ENCODE assay signal across 17 cellular contexts in genomic region chr2:65281626-65282351, GRCh38. TPM values are rescaled to one million over a fixed set of nuclear protein-coding genes. Genes with fewer than 3 reads are reported as not detected.
A peak's percentile ranks its signal among the peaks of the same experiment; 100 is the strongest.
DNase-seq lines count a peak whose midpoint lies in the region; ATAC-seq, FAIRE-seq and TF ChIP-seq lines count a peak whose summit lies in the region.
"Had no signal": no experiment of that assay in that cellular context is flagged by ENCODE, and none has a peak within 500 bp of the region (broad histone marks: within the 10 kb centered on the region; RNA-seq: fewer than 3 reads in every experiment).

No MANE protein-coding gene starts in this region.

- H3K9me3 Mint-ChIP-seq in astrocyte (ENCODE audit: unreplicated experiment) (no peaks in the 10 kb centered on the region), natural killer cell (no peaks in the 10 kb centered on the region)
- H3K9me3 Mint-ChIP-seq: activated T-cell treated with anti-CD3 and anti-CD28 coated beads, Interleukin-2, amount 50 U/mL, for 72 hours had no signal

- no peak overlapping the region for H3K4me3 ChIP-seq in IMR-90 (ENCODE audit: insufficient read depth, low read depth, low read length)
- no peak overlapping the region for H3K4me3 ChIP-seq in astrocyte (ENCODE audit: insufficient read depth, low read depth, low read length)
- H3K4me3 ChIP-seq in right cardiac atrium (ENCODE audit: low read length), result no peak overlapping the region
- no peak overlapping the region for H3K4me3 ChIP-seq in trophoblast cell (ENCODE audit: low read depth, low read length)
- H3K4me3 ChIP-seq: BLaER1 treated with 17β-estradiol and CSF1 and Interleukin-3, amounts not matched to agents 10 nM and 100 nM had no signal

- peak overlapping the region in 1 of 2 experiments; percentile 27; a peak in 1 of 4 replicates for H4K8ac ChIP-seq in IMR-90 (ENCODE audit: low read depth in 2 of 2, low read length in 2 of 2)
- no peak overlapping the region for H4K8ac ChIP-seq in trophoblast cell (ENCODE audit: low read depth, low read length)

- H3K9me1 ChIP-seq in IMR-90 (ENCODE audit: insufficient read depth, low read length), result peaks cover 16% of the 10 kb centered on the region; the same call in 1 of the 2 replicates

- H4K12ac ChIP-seq in trophoblast cell (ENCODE audit: low read depth, low read length), result no peak overlapping the region

- H3K27me3 Mint-ChIP-seq in astrocyte (ENCODE audit: low read depth, unreplicated experiment) (no peaks in the 10 kb centered on the region), natural killer cell (ENCODE audit: low read depth in 2 of 2) (no peaks in the 10 kb centered on the region)

- no peak overlapping the region for H2BK5ac ChIP-seq in IMR-90 (ENCODE audit: low read depth, low read length, poor library complexity, severe bottlenecking)
- H2BK5ac ChIP-seq in trophoblast cell (ENCODE audit: low read depth, low read length, poor library complexity), result no peak overlapping the region

- ATAC-seq in IMR-90 (ENCODE audit: low read depth) (peak; percentile 19; the same call in 1 of the 2 replicates), right cardiac atrium (peak; percentile 60 to 68), natural killer cell (no peak), HG03280 (IDR thresholded peaks at IDR 0.05; ENCODE audit: unreplicated experiment) (no peak)
- ATAC-seq: activated T-cell treated with anti-CD3 and anti-CD28 coated beads, Interleukin-2, amount 50 U/mL, for 72 hours had no signal

- H3K36me3 Mint-ChIP-seq in astrocyte (ENCODE audit: low read depth, unreplicated experiment) (peaks cover 2% of the 10 kb centered on the region), natural killer cell (no peaks in the 10 kb centered on the region)

- H3K23ac ChIP-seq in IMR-90 (ENCODE audit: low read depth, low read length) (no peak overlapping the region), trophoblast cell (ENCODE audit: low read length) (no peak overlapping the region)

- no peak overlapping the region for H3K4me3 Mint-ChIP-seq in astrocyte (ENCODE audit: unreplicated experiment)
- H3K4me3 Mint-ChIP-seq in natural killer cell, result no peak overlapping the region
- H3K4me3 Mint-ChIP-seq: activated T-cell treated with anti-CD3 and anti-CD28 coated beads, Interleukin-2, amount 50 U/mL, for 72 hours had no signal

- peak overlapping the region; percentile 37; the same call in 1 of the 2 replicates for H4K5ac ChIP-seq in IMR-90 (ENCODE audit: low read depth, low read length)

- H2BK20ac ChIP-seq in IMR-90 (ENCODE audit: low read depth, low read length), result no peak overlapping the region

- H3K9me3 ChIP-seq in IMR-90 (ENCODE audit: control insufficient read depth, insufficient read depth, low read length) (no peaks in the 10 kb centered on the region), astrocyte (ENCODE audit: insufficient read depth, low read depth, low read length) (no peaks in the 10 kb centered on the region), right cardiac atrium (ENCODE audit: control insufficient read depth, low read length) (no peaks in the 10 kb centered on the region), trophoblast cell (ENCODE audit: insufficient read depth, low read depth, low read length) (no peaks in the 10 kb centered on the region)
- H3K9me3 ChIP-seq: BLaER1 treated with 17β-estradiol and CSF1 and Interleukin-3, amounts not matched to agents 10 nM and 100 nM had no signal

- CTCF ChIA-PET in IMR-90 (lab: Yijun Ruan, JAX), result no interaction called here

- in situ Hi-C loops in IMR-90 (cut with MboI; ENCODE audit: low sequenced_read_pairs), result no loop called here

- H2AK5ac ChIP-seq in IMR-90 (ENCODE audit: low read depth, low read length) (no peak overlapping the region), trophoblast cell (ENCODE audit: low read length) (no peak overlapping the region)

- dilution Hi-C loops in IMR-90 (cut with HindIII; ENCODE audit: low sequenced_read_pairs, unreplicated experiment), result no loop called here

- H3K36me3 ChIP-seq in IMR-90 (ENCODE audit: control insufficient read depth, insufficient read depth, low read length), result no peaks in the 10 kb centered on the region
- H3K36me3 ChIP-seq in astrocyte (ENCODE audit: insufficient read depth, low read length), result no peaks in the 10 kb centered on the region
- H3K36me3 ChIP-seq in trophoblast cell (ENCODE audit: control insufficient read depth in 1 of 2, insufficient read depth in 2 of 2, low read length in 2 of 2), result no peaks in the 10 kb centered on the region
- H3K36me3 ChIP-seq: BLaER1 treated with 17β-estradiol and CSF1 and Interleukin-3, amounts not matched to agents 10 nM and 100 nM had no signal

- intact Hi-C loops in IMR-90 (cut with micrococcal nuclease) (loop anchor here (5.0 kb wide), 1 partner anchor 86 kb away; no protein-coding TSS in a partner anchor), right cardiac atrium (cut with DNase I) (loop anchor here in 1 of 4 donors (10.0 kb wide), 1 partner anchor 153 kb away; the partner anchor contains the start of gene SPRED2), natural killer cell (cut with micrococcal nuclease) (no loop called here)

- H2BK15ac ChIP-seq in IMR-90 (ENCODE audit: low read depth, low read length), result no peak overlapping the region

- H3K4ac ChIP-seq in IMR-90 (ENCODE audit: low read depth, low read length), result no peak overlapping the region
- H3K4ac ChIP-seq in trophoblast cell (ENCODE audit: low read depth, low read length), result no peak overlapping the region

- H3K27ac ChIP-seq in IMR-90 (ENCODE audit: insufficient read depth, low read length) (no peak overlapping the region), astrocyte (ENCODE audit: low read depth, low read length) (no peak overlapping the region), right cardiac atrium (ENCODE audit: low read length) (no peak overlapping the region), trophoblast cell (ENCODE audit: low read depth, low read length) (no peak overlapping the region)
- H3K27ac ChIP-seq: BLaER1 treated with 17β-estradiol and CSF1 and Interleukin-3, amounts not matched to agents 10 nM and 100 nM had no signal

- H3K4me2 ChIP-seq in IMR-90 (ENCODE audit: low read depth, low read length), result peak overlapping the region; percentile 16; the same call in 1 of the 2 replicates
- no peak overlapping the region for H3K4me2 ChIP-seq in astrocyte (ENCODE audit: low read length)
- no peak overlapping the region for H3K4me2 ChIP-seq in trophoblast cell (ENCODE audit: low read length)

- WGBS in IMR-90 (ENCODE audit: extremely low coverage in 2 of 2, insufficient read length in 1 of 2), 2 experiments, result no CpG with 5 or more reads among the region's 4 CpGs
- 28% methylated on average over 4 of the region's 4 CpGs for WGBS in right cardiac atrium
- 100% methylated on average over 1 of the region's 4 CpGs for WGBS in trophoblast cell (ENCODE audit: extremely low coverage, insufficient coverage, insufficient read length)

- no peak for FAIRE-seq in astrocyte (lab: Jason Lieb, UNC)

- BruUV-seq in IMR-90 (replicated peaks; lab: Mats Ljungman, UMichigan), result no TSS peak

- H3K9ac ChIP-seq in IMR-90 (ENCODE audit: low read depth, low read length) (no peak overlapping the region), astrocyte (ENCODE audit: low read length) (no peak overlapping the region), trophoblast cell (ENCODE audit: low read length) (no peak overlapping the region)
- H3K9ac ChIP-seq: BLaER1 treated with 17β-estradiol and CSF1 and Interleukin-3, amounts not matched to agents 10 nM and 100 nM had no signal

- 0 out of 2 replicates have a peak, but pooled peaks cover 2% of the 10 kb centered on the region for H3K27me3 ChIP-seq in IMR-90 (ENCODE audit: control insufficient read depth, insufficient read depth, low read length)
- H3K27me3 ChIP-seq in astrocyte (ENCODE audit: insufficient read depth, low read length), result no peaks in the 10 kb centered on the region
- H3K27me3 ChIP-seq in right cardiac atrium (ENCODE audit: control insufficient read depth, insufficient read depth), result no peaks in the 10 kb centered on the region
- no peaks in the 10 kb centered on the region for H3K27me3 ChIP-seq in trophoblast cell (ENCODE audit: insufficient read depth, low read length)

- DNase-seq in IMR-90 (peak; percentile 33), astrocyte (ENCODE audit: low read depth) (no peak), right cardiac atrium (peak in 2 of 3 donors; percentile 29 to 74), trophoblast cell (peak; percentile 26 to 63), natural killer cell (no peak), NCI-H187 treated with DMSO at 0.1 percent for 48 hours (lab: John Stamatoyannopoulos, UW) (no peak), NCI-H748 (lab: John Stamatoyannopoulos, UW; ENCODE audit: unreplicated experiment) (no peak)
- DNase-seq: activated CD4-positive, alpha-beta T cell treated with anti-CD3 and anti-CD28 coated beads, Interleukin-2, amount 50 U/mL, for 1 hour; activated T-cell treated with anti-CD3 and anti-CD28 coated beads, Interleukin-2, amount 50 U/mL, for 72 hours; DMS79 treated with DMSO at 0.1 percent for 48 hours; NCI-H146; NCI-H524 treated with DMSO at 0.1 percent for 48 hours; posterior cingulate gyrus; stimulated activated CD4-positive, alpha-beta T cell treated with anti-CD3 and anti-CD28 coated beads, Interleukin-1b, Interleukin-23, amount 100 ng/mL, for 48 hours; T1000 had no signal

- H3K79me2 ChIP-seq in astrocyte (ENCODE audit: insufficient read depth, low read length) (no peaks in the 10 kb centered on the region), trophoblast cell (ENCODE audit: control insufficient read depth, insufficient read depth, low read length, poor library complexity) (no peaks in the 10 kb centered on the region)

- TF ChIP-seq CTCF in IMR-90 (conservative IDR thresholded peaks at IDR 0.05; ENCODE audit: low read depth, low read length) (no peak), astrocyte (IDR thresholded peaks at IDR 0.05; ENCODE audit: insufficient read depth, low read depth, low read length) (no peak), natural killer cell (IDR thresholded peaks at IDR 0.05) (no peak)

- peaks cover 7% of the 10 kb centered on the region for H3K4me1 ChIP-seq in IMR-90 (ENCODE audit: control insufficient read depth, insufficient read depth, low read length)
- peaks cover 20% of the 10 kb centered on the region for H3K4me1 ChIP-seq in astrocyte (ENCODE audit: insufficient read depth, low read length)
- H3K4me1 ChIP-seq in right cardiac atrium (ENCODE audit: control insufficient read depth, insufficient read depth, low read length), result peaks cover 16% of the 10 kb centered on the region
- peaks cover 0 to 2% of the 10 kb centered on the region in 2 experiments for H3K4me1 ChIP-seq in trophoblast cell (ENCODE audit: control insufficient read depth in 1 of 2, insufficient read depth in 2 of 2, low read length in 2 of 2)

- H2AK9ac ChIP-seq in IMR-90 (replicated peaks; ENCODE audit: low read depth, low read length, poor library complexity), result no peak overlapping the region

- H2AFZ ChIP-seq in IMR-90 (replicated peaks; ENCODE audit: low read length, poor library complexity), result no peak overlapping the region
- no peak overlapping the region for H2AFZ ChIP-seq in astrocyte (ENCODE audit: low read depth, low read length)
- no peak overlapping the region for H2AFZ ChIP-seq in trophoblast cell (ENCODE audit: insufficient read depth, low read length, poor library complexity)

- no peak overlapping the region for H2BK120ac ChIP-seq in IMR-90 (ENCODE audit: low read depth, low read length)
- H2BK120ac ChIP-seq in trophoblast cell (ENCODE audit: insufficient read depth, low read length, poor library complexity), result no peak overlapping the region

- H4K20me1 ChIP-seq in IMR-90 (ENCODE audit: insufficient read depth, low read length) (peaks cover 4% of the 10 kb centered on the region; the same call in 1 of the 2 replicates), astrocyte (ENCODE audit: insufficient read depth, low read length) (no peaks in the 10 kb centered on the region)

- TF ChIP-seq RAD21 in IMR-90 (IDR thresholded peaks at IDR 0.05; ENCODE audit: low read length), result no peak

- H3K27ac Mint-ChIP-seq in astrocyte (ENCODE audit: unreplicated experiment) (peak overlapping the region; percentile 47), natural killer cell (no peak overlapping the region)
- H3K27ac Mint-ChIP-seq: activated T-cell treated with anti-CD3 and anti-CD28 coated beads, Interleukin-2, amount 50 U/mL, for 72 hours had no signal

- no peak overlapping the region for H2BK12ac ChIP-seq in trophoblast cell (ENCODE audit: low read length)

- POLR2A ChIA-PET in IMR-90 (lab: Charles Lee; ENCODE audit: unreplicated experiment), result no interaction called here

- H3K18ac ChIP-seq in IMR-90 (ENCODE audit: low read depth, low read length), result no peak overlapping the region
- H3K18ac ChIP-seq in trophoblast cell (ENCODE audit: low read length), result no peak overlapping the region

- TF ChIP-seq POLR2A in IMR-90 (IDR thresholded peaks at IDR 0.05; ENCODE audit: low read depth, low read length), result no peak

- H4K91ac ChIP-seq in IMR-90 (ENCODE audit: insufficient read depth, low read depth, low read length) (no peak overlapping the region), trophoblast cell (ENCODE audit: low read depth, low read length) (no peak overlapping the region)

- H3K14ac ChIP-seq in IMR-90 (replicated peaks; ENCODE audit: low read depth, low read length), result no peak overlapping the region
- H3K14ac ChIP-seq in trophoblast cell (ENCODE audit: low read length), result no peak overlapping the region

- H3K56ac ChIP-seq in IMR-90 (ENCODE audit: extremely low read depth, insufficient read depth, low read length), result no peak overlapping the region

- H3K79me1 ChIP-seq in IMR-90 (ENCODE audit: low read depth in 1 of 2, low read length in 2 of 2) (no peaks in the 10 kb centered on the region), trophoblast cell (ENCODE audit: low read length) (no peaks in the 10 kb centered on the region)

- H3K4me1 Mint-ChIP-seq in astrocyte (ENCODE audit: low read depth, unreplicated experiment) (peaks cover 29% of the 10 kb centered on the region), natural killer cell (peaks cover 5 to 11% of the 10 kb centered on the region in 2 donors)

RNA-seq across cellular contexts. Expression of gene ACTR2, which starts 54.2 kb away (rescaled TPM):
- 205 and 224 TPM in 2 replicates for total RNA-seq in IMR-90 (2012; rRNA removed)
- 98.9 and 141 TPM in 2 replicates for polyA plus RNA-seq in IMR-90 (2012; rRNA removed)
- polyA plus RNA-seq in IMR-90 (2012; cell fraction: cytosol; rRNA removed), result 20.1 and 34.5 TPM in 2 replicates
- 2.4 and 26.8 TPM in 2 replicates for polyA plus RNA-seq in IMR-90 (2012; cell fraction: nucleus; rRNA removed; ENCODE audit: low replicate concordance)
- total RNA-seq in astrocyte, result 493 and 498 TPM in 2 replicates
- total RNA-seq in right cardiac atrium, result 100 to 1,000 TPM; 104 to 133 (median 113) TPM
- 41.8 TPM for polyA plus RNA-seq in right cardiac atrium
- 122 and 125 TPM in 2 replicates for polyA plus RNA-seq in trophoblast cell (2013)
- total RNA-seq in natural killer cell, result 100 to 1,000 TPM; 346 to 404 (median 403) TPM

Comparison
In these comparisons a context has a peak if more than half of its experiments do, and no peak if none do; other contexts are left out.
1. ATAC-seq: peak in IMR-90 (single experiment) and right cardiac atrium (2 of 2); none in natural killer cell (0 of 3) and HG03280 (single experiment).
2. DNase-seq: peak in IMR-90 (single experiment), right cardiac atrium (2 of 3) and trophoblast cell (2 of 2); none in astrocyte (single experiment), natural killer cell (single experiment), NCI-H187 treated with DMSO at 0.1 percent for 48 hours (single experiment) and NCI-H748 (single experiment).